In genomic region chr16:88323546-88324330, GRCh38 we compare ENCODE assay signal across 24 cellular contexts.
"Had no signal": no experiment of that assay in that cellular context is flagged by ENCODE, and none has a peak within 500 bp of the region (broad histone marks: within the 10 kb centered on the region; RNA-seq: fewer than 3 reads in every experiment).

No MANE protein-coding gene starts in this region.

- H3K4me1 Mint-ChIP-seq: activated naive CD8-positive, alpha-beta T cell treated with anti-CD3 and anti-CD28 coated beads, Interleukin-2, amount 10 ng/mL, durations not matched to agents 7 days and 5 days had no signal

- H3K9me3 ChIP-seq: adrenal gland had no signal

- H3K36me3 Mint-ChIP-seq: activated naive CD8-positive, alpha-beta T cell treated with anti-CD3 and anti-CD28 coated beads, Interleukin-2, amount 10 ng/mL, durations not matched to agents 7 days and 5 days had no signal

- H3K27me3 ChIP-seq: adrenal gland, Peyer's patch had no signal

- H3K27ac Mint-ChIP-seq: activated CD8-positive, alpha-beta T cell treated with anti-CD3 and anti-CD28 coated beads for 36 hours; activated naive CD8-positive, alpha-beta T cell treated with anti-CD3 and anti-CD28 coated beads, Interleukin-2, amount 10 ng/mL, durations not matched to agents 7 days and 5 days; T-helper 2 cell treated with Interferon-gamma antibody and Interleukin-4, amounts not matched to agents 5 μg/mL and 100 μg/mL, for 36 hours had no signal

- ATAC-seq: activated CD4-positive, CD25-positive, alpha-beta regulatory T cell treated with anti-CD3 and anti-CD28 coated beads, Interleukin-2, amount 50 U/mL, for 24 hours; activated CD8-positive, alpha-beta T cell treated with anti-CD3 and anti-CD28 coated beads for 36 hours had no signal

- H3K4me3 Mint-ChIP-seq: activated CD8-positive, alpha-beta T cell treated with anti-CD3 and anti-CD28 coated beads for 36 hours; activated naive CD8-positive, alpha-beta T cell treated with anti-CD3 and anti-CD28 coated beads, Interleukin-2, amount 10 ng/mL, durations not matched to agents 7 days and 5 days; T-helper 2 cell treated with Interferon-gamma antibody and Interleukin-4, amounts not matched to agents 5 μg/mL and 100 μg/mL, for 36 hours had no signal

- H3K36me3 ChIP-seq: adrenal gland, Peyer's patch had no signal

- H3K27me3 Mint-ChIP-seq: activated CD8-positive, alpha-beta T cell treated with anti-CD3 and anti-CD28 coated beads for 36 hours; activated naive CD8-positive, alpha-beta T cell treated with anti-CD3 and anti-CD28 coated beads, Interleukin-2, amount 10 ng/mL, durations not matched to agents 7 days and 5 days had no signal

- DNase-seq: activated CD4-positive, alpha-beta T cell treated with anti-CD3 and anti-CD28 coated beads for 4 hours; activated CD8-positive, alpha-beta memory T cell treated with anti-CD3 and anti-CD28 coated beads, Interleukin-2, amount 50 U/mL, for 4 hours; activated CD8-positive, alpha-beta T cell treated with anti-CD3 and anti-CD28 coated beads for 36 hours; activated naive CD4-positive, alpha-beta T cell treated with anti-CD3 and anti-CD28 coated beads, Interleukin-2, amount 50 U/mL, for 16 hours; activated naive CD8-positive, alpha-beta T cell treated with anti-CD3 and anti-CD28 coated beads, Interleukin-2, amount 10 ng/mL, durations not matched to agents 7 days and 5 days; activated T-cell treated with anti-CD3 and anti-CD28 coated beads, Interleukin-2, amount 50 U/mL, for 1 hour; adrenal gland; anterior cingulate cortex; caudate nucleus; KBM-7; NCI-H1092; NCI-H1417; NCI-H1930; NCI-H2107; NCI-H2171 treated with DMSO at 0.1 percent for 48 hours; NCI-H226; NCI-H526; NCI-H774; OCI-M1; Peyer's patch; SW 1271 had no signal

- H3K4me1 ChIP-seq: adrenal gland, Peyer's patch had no signal

- H3K27ac ChIP-seq: adrenal gland, Peyer's patch, SK-N-MC had no signal

- H3K4me3 ChIP-seq: adrenal gland, Peyer's patch, SK-N-MC had no signal

- H3K9me3 Mint-ChIP-seq: activated CD8-positive, alpha-beta T cell treated with anti-CD3 and anti-CD28 coated beads for 36 hours; activated naive CD8-positive, alpha-beta T cell treated with anti-CD3 and anti-CD28 coated beads, Interleukin-2, amount 10 ng/mL, durations not matched to agents 7 days and 5 days; T-helper 2 cell treated with Interferon-gamma antibody and Interleukin-4, amounts not matched to agents 5 μg/mL and 100 μg/mL, for 36 hours had no signal
